ENCODE assay signal across 8 cellular contexts in the genomic region with DNA sequence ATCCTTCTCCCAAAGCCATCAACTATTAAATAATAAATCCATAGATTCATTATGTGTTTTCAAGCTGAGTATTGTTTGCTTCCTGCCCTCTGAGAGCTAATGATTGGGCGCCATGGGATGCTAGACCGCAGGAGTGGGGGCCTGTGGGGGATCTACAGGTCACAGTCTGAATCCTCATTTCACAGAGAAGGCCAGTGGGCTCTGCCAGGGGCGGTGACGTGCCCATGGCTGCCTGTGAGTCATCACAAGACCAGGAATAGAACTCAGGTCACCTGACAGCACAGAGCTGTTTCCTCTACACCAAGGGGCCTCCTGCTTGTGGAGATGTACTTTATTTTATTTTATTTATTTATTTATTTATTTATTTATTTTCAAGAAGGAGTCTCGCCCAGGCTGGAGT. TPM values are rescaled to one million over a fixed set of nuclear protein-coding genes. Genes with fewer than 3 reads are reported as not detected.
DNase-seq lines count a peak whose midpoint lies in the region; ATAC-seq and TF ChIP-seq lines count a peak whose summit lies in the region.

No MANE protein-coding gene starts in this region.

- peak in 2 of 3 donors; percentile 54 to 77 for DNase-seq in CD4-positive, CD25-positive, alpha-beta regulatory T cell
- DNase-seq in KBM-7 (peak; percentile 16), epithelial cell of esophagus (ENCODE audit: low read depth) (peak; percentile 80), iPS-NIHi11 (ENCODE audit: low spot score) (no peak)
- DNase-seq in activated CD4-positive, alpha-beta T cell treated with anti-CD3 and anti-CD28 coated beads, Interleukin-2, amount 10 ng/mL, durations not matched to agents 24 days and 14 days = peak; percentile 74
- peak in 1 of 10 donors; percentile 32 for DNase-seq in naive thymus-derived CD8-positive, alpha-beta T cell

- peak overlapping the region; percentile 93 to 98 (median 97) for H3K27ac Mint-ChIP-seq in CD4-positive, CD25-positive, alpha-beta regulatory T cell
- peak overlapping the region; percentile 63 for H3K27ac Mint-ChIP-seq in activated CD4-positive, alpha-beta T cell treated with anti-CD3 and anti-CD28 coated beads, Interleukin-2, amount 10 ng/mL, durations not matched to agents 24 days and 14 days
- H3K27ac Mint-ChIP-seq in naive thymus-derived CD8-positive, alpha-beta T cell = peak overlapping the region; percentile 85 to 99 (median 94)

- intact Hi-C loops in activated CD4-positive, alpha-beta T cell treated with anti-CD3 and anti-CD28 coated beads, Interleukin-2, amount 10 ng/mL, durations not matched to agents 24 days and 14 days (cut with micrococcal nuclease) = loop anchor here (2.0 kb wide), 1 partner anchor 13 kb away; no protein-coding TSS in a partner anchor

- H3K27me3 Mint-ChIP-seq in CD4-positive, CD25-positive, alpha-beta regulatory T cell = no peaks in the 10 kb centered on the region
- peaks cover 2% of the 10 kb centered on the region for H3K27me3 Mint-ChIP-seq in activated CD4-positive, alpha-beta T cell treated with anti-CD3 and anti-CD28 coated beads, Interleukin-2, amount 10 ng/mL, durations not matched to agents 24 days and 14 days
- H3K27me3 Mint-ChIP-seq in naive thymus-derived CD8-positive, alpha-beta T cell = no peaks in the 10 kb centered on the region

- H3K4me3 ChIP-seq in CD4-positive, CD25-positive, alpha-beta regulatory T cell (ENCODE audit: low read depth, low read length) = peak overlapping the region; percentile 74
- no peak overlapping the region for H3K4me3 ChIP-seq in epithelial cell of esophagus (ENCODE audit: low read length)
- no peak overlapping the region for H3K4me3 ChIP-seq in urinary bladder (ENCODE audit: low read depth, low read length)

- H3K27ac ChIP-seq in CD4-positive, CD25-positive, alpha-beta regulatory T cell (ENCODE audit: insufficient read depth, low read length, poor library complexity, severe bottlenecking) = peak overlapping the region; percentile 76
- peak overlapping the region; percentile 86 for H3K27ac ChIP-seq in urinary bladder (ENCODE audit: low read depth)

- H3K4me1 ChIP-seq in CD4-positive, CD25-positive, alpha-beta regulatory T cell (ENCODE audit: control insufficient read depth, insufficient read depth, low read length, poor library complexity, severe bottlenecking) = peaks cover 90% of the 10 kb centered on the region
- no peaks in the 10 kb centered on the region for H3K4me1 ChIP-seq in urinary bladder (ENCODE audit: insufficient read depth)

- H3K9me3 Mint-ChIP-seq in CD4-positive, CD25-positive, alpha-beta regulatory T cell = peaks cover 0 to 1% (median 0%) of the 10 kb centered on the region in 7 donors
- no peaks in the 10 kb centered on the region for H3K9me3 Mint-ChIP-seq in activated CD4-positive, alpha-beta T cell treated with anti-CD3 and anti-CD28 coated beads, Interleukin-2, amount 10 ng/mL, durations not matched to agents 24 days and 14 days
- no peaks in the 10 kb centered on the region for H3K9me3 Mint-ChIP-seq in naive thymus-derived CD8-positive, alpha-beta T cell

- ATAC-seq in CD4-positive, CD25-positive, alpha-beta regulatory T cell (ENCODE audit: low read depth in 2 of 2) = peak; percentile 73 to 85
- ATAC-seq in naive thymus-derived CD8-positive, alpha-beta T cell = peak; percentile 67 to 70
- no peak for ATAC-seq in GM19395 (IDR thresholded peaks at IDR 0.05; ENCODE audit: unreplicated experiment)

- peaks cover 33% of the 10 kb centered on the region for H3K36me3 Mint-ChIP-seq in CD4-positive, CD25-positive, alpha-beta regulatory T cell
- H3K36me3 Mint-ChIP-seq in activated CD4-positive, alpha-beta T cell treated with anti-CD3 and anti-CD28 coated beads, Interleukin-2, amount 10 ng/mL, durations not matched to agents 24 days and 14 days (ENCODE audit: low read depth) = no peaks in the 10 kb centered on the region
- peaks cover 0 to 22% (median 0%) of the 10 kb centered on the region in 3 donors for H3K36me3 Mint-ChIP-seq in naive thymus-derived CD8-positive, alpha-beta T cell

- no peak for TF ChIP-seq CTCF in epithelial cell of esophagus (IDR thresholded peaks at IDR 0.05; ENCODE audit: insufficient read depth, low read depth, low read length, missing control alignments)

- peaks cover 19 to 95% (median 76%) of the 10 kb centered on the region in 4 donors for H3K4me1 Mint-ChIP-seq in CD4-positive, CD25-positive, alpha-beta regulatory T cell
- peaks cover 35% of the 10 kb centered on the region for H3K4me1 Mint-ChIP-seq in activated CD4-positive, alpha-beta T cell treated with anti-CD3 and anti-CD28 coated beads, Interleukin-2, amount 10 ng/mL, durations not matched to agents 24 days and 14 days
- peaks cover 44 to 91% (median 84%) of the 10 kb centered on the region in 4 donors for H3K4me1 Mint-ChIP-seq in naive thymus-derived CD8-positive, alpha-beta T cell

- POLR2A ChIA-PET in naive thymus-derived CD8-positive, alpha-beta T cell (lab: Charles Lee) = interaction anchor here (0.7 to 8.2 kb wide), 14 partner anchors 9 to 93 kb away, joined by 3 to 106 read pairs (median 5); a partner anchor contains a TSS

- in situ Hi-C loops in KBM-7 (cut with MboI; ENCODE audit: low pct_unique_long_range_greater_than_20kb, low sequenced_read_pairs) = no loop called here

- H3K27me3 ChIP-seq in CD4-positive, CD25-positive, alpha-beta regulatory T cell (ENCODE audit: control insufficient read depth, insufficient read depth, low read length) = no peaks in the 10 kb centered on the region

- peaks cover 15% of the 10 kb centered on the region for H3K36me3 ChIP-seq in CD4-positive, CD25-positive, alpha-beta regulatory T cell (ENCODE audit: control insufficient read depth, insufficient read depth, low read length)
- no peaks in the 10 kb centered on the region for H3K36me3 ChIP-seq in urinary bladder (ENCODE audit: insufficient read depth)

- H3K9me3 ChIP-seq in CD4-positive, CD25-positive, alpha-beta regulatory T cell (ENCODE audit: control insufficient read depth in 2 of 2, low read length in 2 of 2) = no peaks in the 10 kb centered on the region

- WGBS in urinary bladder = 42% methylated on average over 5 of the region's 5 CpGs

- peak overlapping the region; percentile 71 to 87 (median 76) for H3K4me3 Mint-ChIP-seq in CD4-positive, CD25-positive, alpha-beta regulatory T cell
- H3K4me3 Mint-ChIP-seq in activated CD4-positive, alpha-beta T cell treated with anti-CD3 and anti-CD28 coated beads, Interleukin-2, amount 10 ng/mL, durations not matched to agents 24 days and 14 days = peak overlapping the region; percentile 70
- H3K4me3 Mint-ChIP-seq in naive thymus-derived CD8-positive, alpha-beta T cell = peak overlapping the region; percentile 54 to 88 (median 76)

RNA-seq across cellular contexts. Expression of a gene that starts 15.0 kb away (rescaled TPM):
- total RNA-seq in CD4-positive, CD25-positive, alpha-beta regulatory T cell = 135 TPM
- 10 to 100 TPM; 54.5 to 84.4 (median 62.2) TPM for polyA plus RNA-seq in CD4-positive, CD25-positive, alpha-beta regulatory T cell
- total RNA-seq in activated CD4-positive, alpha-beta T cell treated with anti-CD3 and anti-CD28 coated beads, Interleukin-2, amount 10 ng/mL, durations not matched to agents 24 days and 14 days = 3.0 and 3.3 TPM in 2 replicates
- 10 to 100 TPM; 44.4 to 49.9 TPM for total RNA-seq in naive thymus-derived CD8-positive, alpha-beta T cell
- 10 to 100 TPM; 20.1 to 44.1 (median 28.4) TPM for polyA plus RNA-seq in naive thymus-derived CD8-positive, alpha-beta T cell
- total RNA-seq in urinary bladder = 8.1 TPM
- polyA plus RNA-seq in urinary bladder = 6.5 TPM
